ENCODE assay signal across 8 cellular contexts in the genomic region with DNA sequence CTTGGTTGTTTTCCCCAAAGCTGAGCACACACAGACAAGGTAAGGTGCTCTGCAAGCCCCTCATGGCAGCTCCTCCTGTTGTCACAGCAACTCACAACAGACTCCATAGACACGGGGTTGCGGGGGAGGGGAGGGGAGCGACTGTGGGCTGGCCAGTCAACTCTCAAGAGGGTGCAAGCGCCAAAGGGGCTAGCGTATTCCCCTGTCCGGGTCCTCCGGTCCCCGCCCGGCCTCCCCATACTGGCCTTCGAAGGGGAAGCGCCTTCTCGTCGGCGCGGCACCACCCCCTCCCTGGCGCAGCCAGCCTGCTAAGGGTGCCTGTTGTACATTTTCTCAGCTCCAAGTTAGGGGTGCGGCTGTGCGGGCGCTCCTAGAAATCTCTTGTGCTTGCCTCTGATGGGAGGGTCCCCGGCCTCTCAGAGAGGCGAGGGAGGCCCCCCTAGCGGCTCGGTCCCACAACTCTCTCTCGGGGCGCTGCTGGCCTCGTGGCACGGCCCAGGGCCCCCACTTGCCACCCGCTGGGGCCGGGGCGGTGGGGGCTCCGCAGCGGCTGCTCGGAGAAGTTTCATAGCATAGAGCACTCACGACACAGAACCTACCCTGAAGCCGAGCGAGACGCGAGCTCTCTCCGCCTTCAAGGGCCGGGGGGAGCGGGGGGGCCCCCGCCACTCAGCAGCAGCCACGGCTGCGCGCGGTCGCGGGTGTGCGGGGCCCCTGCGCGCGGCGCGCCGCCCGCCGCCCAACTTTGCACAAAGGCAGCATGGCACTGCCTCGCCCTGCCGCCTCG. TPM values are rescaled to one million over a fixed set of nuclear protein-coding genes. Genes with fewer than 3 reads are reported as not detected.
DNase-seq lines count a peak whose midpoint lies in the region; ATAC-seq and TF ChIP-seq lines count a peak whose summit lies in the region.

No MANE protein-coding gene starts in this region.

- peak overlapping the region; percentile 77 to 92 (median 84) for H3K4me3 Mint-ChIP-seq in IgD-negative memory B cell
- peak overlapping the region; percentile 76 for H3K4me3 Mint-ChIP-seq in endodermal cell

- H3K9me3 ChIP-seq in endodermal cell (ENCODE audit: control insufficient read depth, low read length) = no peaks in the 10 kb centered on the region
- H3K9me3 ChIP-seq in lung (ENCODE audit: control insufficient read depth in 2 of 2, insufficient read depth in 1 of 2, low read length in 1 of 2) = no peaks in the 10 kb centered on the region
- H3K9me3 ChIP-seq in stomach smooth muscle (ENCODE audit: control insufficient read depth in 2 of 2, low read length in 2 of 2) = no peaks in the 10 kb centered on the region

- DNase-seq in Daoy (ENCODE audit: low read depth) = peak; percentile 53
- peak; percentile 89 for DNase-seq in endodermal cell
- peak; percentile 76 for DNase-seq in lung (ENCODE audit: low spot score)
- DNase-seq in DMS79 (lab: John Stamatoyannopoulos, UW) = no peak

- H3K36me3 ChIP-seq in endodermal cell (ENCODE audit: control insufficient read depth, insufficient read depth, low read length) (no peaks in the 10 kb centered on the region), lung (ENCODE audit: control insufficient read depth in 2 of 2, insufficient read depth in 2 of 2, low read length in 2 of 2) (no peaks in the 10 kb centered on the region), stomach smooth muscle (ENCODE audit: control insufficient read depth in 2 of 2, insufficient read depth in 2 of 2, low read length in 2 of 2) (no peaks in the 10 kb centered on the region)

- H3K9me3 Mint-ChIP-seq in IgD-negative memory B cell = no peaks in the 10 kb centered on the region
- no peaks in the 10 kb centered on the region for H3K9me3 Mint-ChIP-seq in endodermal cell

- H3K27ac ChIP-seq in VCaP (peak overlapping the region; percentile 73), endodermal cell (ENCODE audit: low read depth, low read length) (peak overlapping the region; percentile 97), lung (ENCODE audit: low read depth in 1 of 2, low read length in 1 of 2) (peak overlapping the region; percentile 97 to 99), stomach smooth muscle (ENCODE audit: low read length) (peak overlapping the region; percentile 86)

- ATAC-seq in GM21515 (IDR thresholded peaks at IDR 0.05; ENCODE audit: unreplicated experiment) = peak; percentile 45
- peak; percentile 51 for ATAC-seq in lung (ENCODE audit: insufficient read depth, low FRiP score)

- no peaks in the 10 kb centered on the region for H3K36me3 Mint-ChIP-seq in IgD-negative memory B cell
- no peaks in the 10 kb centered on the region for H3K36me3 Mint-ChIP-seq in endodermal cell (ENCODE audit: low read depth)

- TF ChIP-seq CTCF in VCaP (conservative IDR thresholded peaks at IDR 0.05) (no peak), endodermal cell (conservative IDR thresholded peaks at IDR 0.05) (no peak), lung (IDR thresholded peaks at IDR 0.05; ENCODE audit: control extremely low read depth, extremely low read depth) (no peak)

- H3K27ac Mint-ChIP-seq in IgD-negative memory B cell (peak overlapping the region in 1 of 3 donors; percentile 36), endodermal cell (peak overlapping the region; percentile 78)

- H3K4me3 ChIP-seq in endodermal cell (ENCODE audit: low read length) = peak overlapping the region; percentile 80
- H3K4me3 ChIP-seq in lung = peak overlapping the region; percentile 75
- peak overlapping the region; percentile 86 to 90 for H3K4me3 ChIP-seq in stomach smooth muscle (ENCODE audit: low read length in 2 of 2)

- H3K4me1 Mint-ChIP-seq in IgD-negative memory B cell (peaks cover 6 to 17% (median 15%) of the 10 kb centered on the region in 3 donors), endodermal cell (peaks cover 7% of the 10 kb centered on the region)

- H3K27me3 ChIP-seq in endodermal cell (ENCODE audit: control insufficient read depth, insufficient read depth, low read length, poor library complexity, severe bottlenecking) (peaks cover 15% of the 10 kb centered on the region), lung (ENCODE audit: control insufficient read depth, insufficient read depth) (no peaks in the 10 kb centered on the region), stomach smooth muscle (ENCODE audit: control insufficient read depth in 1 of 2, insufficient read depth in 2 of 2, low read length in 2 of 2) (no peaks in the 10 kb centered on the region)

- H3K4me1 ChIP-seq in endodermal cell (ENCODE audit: control insufficient read depth, insufficient read depth, low read length) (peaks cover 5% of the 10 kb centered on the region), lung (ENCODE audit: control insufficient read depth in 2 of 2, insufficient read depth in 2 of 2, low read length in 2 of 2) (peaks cover 0 to 3% of the 10 kb centered on the region in 2 donors), stomach smooth muscle (ENCODE audit: control insufficient read depth, insufficient read depth, low read length) (peaks cover 7% of the 10 kb centered on the region)

- H3K9ac ChIP-seq in endodermal cell (ENCODE audit: extremely low read depth, low read length, poor library complexity, severe bottlenecking) (peak overlapping the region; percentile 87), stomach smooth muscle (ENCODE audit: low read length in 2 of 2) (peak overlapping the region; percentile 73 to 88)

- WGBS in endodermal cell (ENCODE audit: insufficient coverage in 1 of 2, insufficient read length in 1 of 2), 2 experiments = 1 to 2% methylated on average over 8 to 60 of the region's 60 CpGs
- 0 to 1% methylated on average over 47 to 60 of the region's 60 CpGs for WGBS in lung, 2 donors

- H3K27me3 Mint-ChIP-seq in IgD-negative memory B cell (peaks cover 17% of the 10 kb centered on the region), endodermal cell (ENCODE audit: insufficient read depth) (peaks cover 28% of the 10 kb centered on the region)

RNA-seq across cellular contexts. Expression of gene RHOBTB1, which starts 0.4 kb away (rescaled TPM):
- 4.2 and 5.6 TPM in 2 replicates for total RNA-seq in Daoy (2014; rRNA removed; shearing (Covaris generic))
- polyA plus RNA-seq in IgD-negative memory B cell (0.16 TPM), lung (1 to 10 TPM; 4.8 to 5.1 TPM)
- total RNA-seq in endodermal cell (1 to 10 TPM; 6.6 to 6.8 TPM), lung (10 to 100 TPM; 10.9 to 27.2 TPM)
- 16.6 TPM for polyA plus RNA-seq in endodermal cell (2013, experiment 1 of 2)
- polyA plus RNA-seq in endodermal cell (2013, experiment 2 of 2) = 17.3 TPM
